ENCODE assay signal across 1 cellular context in the genomic region with DNA sequence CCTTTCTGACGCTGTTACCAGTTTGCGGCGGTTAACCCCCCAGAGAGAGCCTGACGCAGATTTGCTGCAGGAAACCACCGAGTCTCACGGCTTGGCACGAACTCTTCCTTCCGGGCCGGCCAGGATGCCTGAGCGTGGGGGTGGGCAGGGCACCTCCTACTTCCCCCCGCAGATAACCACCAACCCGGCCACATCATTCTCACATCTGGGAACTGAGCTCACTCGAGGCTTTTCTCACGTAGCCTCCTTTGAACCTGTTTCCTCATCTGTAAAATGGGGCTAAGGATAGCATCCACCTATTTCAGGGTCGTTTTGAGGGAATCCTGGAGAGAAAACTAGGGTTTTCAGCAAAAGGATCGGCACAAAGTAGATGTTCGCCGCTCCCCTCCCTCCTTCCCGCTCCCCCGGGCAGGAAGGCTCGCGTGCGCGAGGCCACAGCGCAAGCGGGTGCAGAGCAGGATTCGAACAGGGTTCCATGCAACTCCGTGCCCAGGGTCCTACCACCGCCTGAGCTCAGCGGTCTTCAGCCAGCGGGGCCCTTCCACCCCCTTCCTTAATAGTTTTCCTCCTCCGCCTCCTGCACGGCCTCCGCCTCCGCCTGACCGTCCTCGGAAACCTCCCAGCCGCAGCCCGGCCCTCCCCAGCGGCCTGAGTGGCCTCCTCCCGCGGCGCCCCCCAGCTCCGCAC.
A peak's percentile ranks its signal among the peaks of the same experiment; 100 is the strongest.
TF ChIP-seq lines count a peak whose summit lies in the region.

No MANE protein-coding gene starts in this region.

TF ChIP-seq in K562, 482 proteins besides CTCF, POLR2A, EP300 and RAD21 (continued from another document and continues in another):
- TF ChIP-seq RBFOX2 (IDR thresholded peaks at IDR 0.05; ENCODE audit: low read depth, low read length) (peak; percentile 97), RBM25 (IDR thresholded peaks at IDR 0.05; ENCODE audit: low read depth, low read length, severe bottlenecking) (peak; percentile 87), JUN (IDR thresholded peaks at IDR 0.05; ENCODE audit: borderline replicate concordance, low read depth, low read length) (peak; percentile 79; the same call in 1 of the 2 replicates), JUN (CRISPR knock-in tag; IDR thresholded peaks at IDR 0.05; ENCODE audit: borderline replicate concordance) (peak; percentile 87; the same call in 1 of the 2 replicates), CBX1 (IDR thresholded peaks at IDR 0.05; ENCODE audit: low read depth) (peak; percentile 96; the same call in 1 of the 2 replicates), MTA2 (IDR thresholded peaks at IDR 0.05; ENCODE audit: low read depth) (no peak), CXXC5 (CRISPR knock-in tag; IDR thresholded peaks at IDR 0.05) (peak; percentile 49), CREBBP (IDR thresholded peaks at IDR 0.05; ENCODE audit: low read depth, low read length) (no peak), U2AF2 (optimal IDR thresholded peaks at IDR 0.05; ENCODE audit: low read depth, low read length) (no peak), BCL6 (CRISPR knock-in tag; IDR thresholded peaks at IDR 0.05) (no peak), CHD1 (IDR thresholded peaks at IDR 0.05; ENCODE audit: low read length) (peak; percentile 96), CSDE1 (IDR thresholded peaks at IDR 0.05) (no peak), ELF4 (CRISPR knock-in tag; IDR thresholded peaks at IDR 0.05) (peak; percentile 77), SIN3A (IDR thresholded peaks at IDR 0.05; ENCODE audit: borderline replicate concordance in 2 of 2, control insufficient read depth in 1 of 2, low read depth in 2 of 2, low read length in 2 of 2) (no peak; a peak in 1 of 4 replicates), CHD2 (IDR thresholded peaks at IDR 0.05; ENCODE audit: low read depth, low read length) (no peak; the same call in 1 of the 2 replicates), TAF1 (IDR thresholded peaks at IDR 0.05; ENCODE audit: control insufficient read depth, extremely low read depth, insufficient read depth, low read length, severe bottlenecking) (no peak), SIN3B (IDR thresholded peaks at IDR 0.05; ENCODE audit: low read depth) (no peak), KDM4B (IDR thresholded peaks at IDR 0.05; ENCODE audit: borderline replicate concordance in 2 of 2, low read depth in 1 of 2) (peak in 1 of 2 experiments; percentile 46; a peak in 1 of 4 replicates), LARP7 (IDR thresholded peaks at IDR 0.05) (no peak), KDM1A (IDR thresholded peaks at IDR 0.05) (peak; percentile 90 to 94), ZNF311 (CRISPR knock-in tag; IDR thresholded peaks at IDR 0.05) (peak; percentile 58; the same call in 1 of the 2 replicates), PML (IDR thresholded peaks at IDR 0.05; ENCODE audit: low read length) (peak; percentile 30; the same call in 1 of the 2 replicates), CREM (IDR thresholded peaks at IDR 0.05; ENCODE audit: low read depth) (peak; percentile 78), HCFC1 (IDR thresholded peaks at IDR 0.05; ENCODE audit: low read depth, low read length) (no peak), MYC (IDR thresholded peaks at IDR 0.05; ENCODE audit: low read depth, low read length) (peak; percentile 44; the same call in 1 of the 2 replicates), MYC (CRISPR knock-in tag; IDR thresholded peaks at IDR 0.05; ENCODE audit: borderline replicate concordance, low read depth) (peak; percentile 93), SMARCE1 (IDR thresholded peaks at IDR 0.05) (peak; percentile 71), NCOA1 (IDR thresholded peaks at IDR 0.05; ENCODE audit: low read depth) (peak; percentile 71)
- TF ChIP-seq, protein P1, sequence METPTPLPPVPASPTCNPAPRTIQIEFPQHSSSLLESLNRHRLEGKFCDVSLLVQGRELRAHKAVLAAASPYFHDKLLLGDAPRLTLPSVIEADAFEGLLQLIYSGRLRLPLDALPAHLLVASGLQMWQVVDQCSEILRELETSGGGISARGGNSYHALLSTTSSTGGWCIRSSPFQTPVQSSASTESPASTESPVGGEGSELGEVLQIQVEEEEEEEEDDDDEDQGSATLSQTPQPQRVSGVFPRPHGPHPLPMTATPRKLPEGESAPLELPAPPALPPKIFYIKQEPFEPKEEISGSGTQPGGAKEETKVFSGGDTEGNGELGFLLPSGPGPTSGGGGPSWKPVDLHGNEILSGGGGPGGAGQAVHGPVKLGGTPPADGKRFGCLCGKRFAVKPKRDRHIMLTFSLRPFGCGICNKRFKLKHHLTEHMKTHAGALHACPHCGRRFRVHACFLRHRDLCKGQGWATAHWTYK (CRISPR knock-in tag; IDR thresholded peaks at IDR 0.05) = peak; percentile 72; the same call in 1 of the 2 replicates
- TF ChIP-seq, protein P2, sequence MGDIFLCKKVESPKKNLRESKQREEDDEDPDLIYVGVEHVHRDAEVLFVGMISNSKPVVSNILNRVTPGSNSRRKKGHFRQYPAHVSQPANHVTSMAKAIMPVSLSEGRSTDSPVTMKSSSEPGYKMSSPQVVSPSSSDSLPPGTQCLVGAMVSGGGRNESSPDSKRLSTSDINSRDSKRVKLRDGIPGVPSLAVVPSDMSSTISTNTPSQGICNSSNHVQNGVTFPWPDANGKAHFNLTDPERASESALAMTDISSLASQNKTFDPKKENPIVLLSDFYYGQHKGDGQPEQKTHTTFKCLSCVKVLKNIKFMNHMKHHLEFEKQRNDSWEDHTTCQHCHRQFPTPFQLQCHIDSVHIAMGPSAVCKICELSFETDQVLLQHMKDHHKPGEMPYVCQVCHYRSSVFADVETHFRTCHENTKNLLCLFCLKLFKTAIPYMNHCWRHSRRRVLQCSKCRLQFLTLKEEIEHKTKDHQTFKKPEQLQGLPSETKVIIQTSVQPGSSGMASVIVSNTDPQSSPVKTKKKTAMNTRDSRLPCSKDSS (IDR thresholded peaks at IDR 0.05; ENCODE audit: low read depth, partially characterized antibody) = no peak
- TF ChIP-seq, protein P3, sequence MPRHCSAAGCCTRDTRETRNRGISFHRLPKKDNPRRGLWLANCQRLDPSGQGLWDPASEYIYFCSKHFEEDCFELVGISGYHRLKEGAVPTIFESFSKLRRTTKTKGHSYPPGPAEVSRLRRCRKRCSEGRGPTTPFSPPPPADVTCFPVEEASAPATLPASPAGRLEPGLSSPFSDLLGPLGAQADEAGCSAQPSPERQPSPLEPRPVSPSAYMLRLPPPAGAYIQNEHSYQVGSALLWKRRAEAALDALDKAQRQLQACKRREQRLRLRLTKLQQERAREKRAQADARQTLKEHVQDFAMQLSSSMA (CRISPR knock-in tag; IDR thresholded peaks at IDR 0.05) = peak; percentile 93
- TF ChIP-seq, protein P4, sequence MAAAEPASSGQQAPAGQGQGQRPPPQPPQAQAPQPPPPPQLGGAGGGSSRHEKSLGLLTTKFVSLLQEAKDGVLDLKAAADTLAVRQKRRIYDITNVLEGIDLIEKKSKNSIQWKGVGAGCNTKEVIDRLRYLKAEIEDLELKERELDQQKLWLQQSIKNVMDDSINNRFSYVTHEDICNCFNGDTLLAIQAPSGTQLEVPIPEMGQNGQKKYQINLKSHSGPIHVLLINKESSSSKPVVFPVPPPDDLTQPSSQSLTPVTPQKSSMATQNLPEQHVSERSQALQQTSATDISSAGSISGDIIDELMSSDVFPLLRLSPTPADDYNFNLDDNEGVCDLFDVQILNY (CRISPR knock-in tag; IDR thresholded peaks at IDR 0.05) = no peak
- TF ChIP-seq, protein P5, sequence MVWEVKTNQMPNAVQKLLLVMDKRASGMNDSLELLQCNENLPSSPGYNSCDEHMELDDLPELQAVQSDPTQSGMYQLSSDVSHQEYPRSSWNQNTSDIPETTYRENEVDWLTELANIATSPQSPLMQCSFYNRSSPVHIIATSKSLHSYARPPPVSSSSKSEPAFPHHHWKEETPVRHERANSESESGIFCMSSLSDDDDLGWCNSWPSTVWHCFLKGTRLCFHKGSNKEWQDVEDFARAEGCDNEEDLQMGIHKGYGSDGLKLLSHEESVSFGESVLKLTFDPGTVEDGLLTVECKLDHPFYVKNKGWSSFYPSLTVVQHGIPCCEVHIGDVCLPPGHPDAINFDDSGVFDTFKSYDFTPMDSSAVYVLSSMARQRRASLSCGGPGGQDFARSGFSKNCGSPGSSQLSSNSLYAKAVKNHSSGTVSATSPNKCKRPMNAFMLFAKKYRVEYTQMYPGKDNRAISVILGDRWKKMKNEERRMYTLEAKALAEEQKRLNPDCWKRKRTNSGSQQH (CRISPR knock-in tag; IDR thresholded peaks at IDR 0.05) = peak; percentile 45
- TF ChIP-seq, protein P6, sequence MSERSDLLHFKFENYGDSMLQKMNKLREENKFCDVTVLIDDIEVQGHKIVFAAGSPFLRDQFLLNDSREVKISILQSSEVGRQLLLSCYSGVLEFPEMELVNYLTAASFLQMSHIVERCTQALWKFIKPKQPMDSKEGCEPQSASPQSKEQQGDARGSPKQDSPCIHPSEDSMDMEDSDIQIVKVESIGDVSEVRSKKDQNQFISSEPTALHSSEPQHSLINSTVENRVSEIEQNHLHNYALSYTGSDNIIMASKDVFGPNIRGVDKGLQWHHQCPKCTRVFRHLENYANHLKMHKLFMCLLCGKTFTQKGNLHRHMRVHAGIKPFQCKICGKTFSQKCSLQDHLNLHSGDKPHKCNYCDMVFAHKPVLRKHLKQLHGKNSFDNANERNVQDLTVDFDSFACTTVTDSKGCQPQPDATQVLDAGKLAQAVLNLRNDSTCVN (CRISPR knock-in tag; IDR thresholded peaks at IDR 0.05) = 0 out of 2 replicates have a peak, but pooled peaks have one; percentile 84
- TF ChIP-seq, protein P7, sequence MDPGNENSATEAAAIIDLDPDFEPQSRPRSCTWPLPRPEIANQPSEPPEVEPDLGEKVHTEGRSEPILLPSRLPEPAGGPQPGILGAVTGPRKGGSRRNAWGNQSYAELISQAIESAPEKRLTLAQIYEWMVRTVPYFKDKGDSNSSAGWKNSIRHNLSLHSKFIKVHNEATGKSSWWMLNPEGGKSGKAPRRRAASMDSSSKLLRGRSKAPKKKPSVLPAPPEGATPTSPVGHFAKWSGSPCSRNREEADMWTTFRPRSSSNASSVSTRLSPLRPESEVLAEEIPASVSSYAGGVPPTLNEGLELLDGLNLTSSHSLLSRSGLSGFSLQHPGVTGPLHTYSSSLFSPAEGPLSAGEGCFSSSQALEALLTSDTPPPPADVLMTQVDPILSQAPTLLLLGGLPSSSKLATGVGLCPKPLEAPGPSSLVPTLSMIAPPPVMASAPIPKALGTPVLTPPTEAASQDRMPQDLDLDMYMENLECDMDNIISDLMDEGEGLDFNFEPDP (CRISPR knock-in tag; IDR thresholded peaks at IDR 0.05) = 0 out of 2 replicates have a peak, but pooled peaks have one; percentile 42
- TF ChIP-seq, protein P8, sequence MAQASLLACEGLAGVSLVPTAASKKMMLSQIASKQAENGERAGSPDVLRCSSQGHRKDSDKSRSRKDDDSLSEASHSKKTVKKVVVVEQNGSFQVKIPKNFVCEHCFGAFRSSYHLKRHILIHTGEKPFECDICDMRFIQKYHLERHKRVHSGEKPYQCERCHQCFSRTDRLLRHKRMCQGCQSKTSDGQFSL (CRISPR knock-in tag; IDR thresholded peaks at IDR 0.05) = peak; percentile 73; the same call in 1 of the 2 replicates
- TF ChIP-seq, protein P8 (tag; IDR thresholded peaks at IDR 0.05) = no peak
- TF ChIP-seq, protein P9, sequence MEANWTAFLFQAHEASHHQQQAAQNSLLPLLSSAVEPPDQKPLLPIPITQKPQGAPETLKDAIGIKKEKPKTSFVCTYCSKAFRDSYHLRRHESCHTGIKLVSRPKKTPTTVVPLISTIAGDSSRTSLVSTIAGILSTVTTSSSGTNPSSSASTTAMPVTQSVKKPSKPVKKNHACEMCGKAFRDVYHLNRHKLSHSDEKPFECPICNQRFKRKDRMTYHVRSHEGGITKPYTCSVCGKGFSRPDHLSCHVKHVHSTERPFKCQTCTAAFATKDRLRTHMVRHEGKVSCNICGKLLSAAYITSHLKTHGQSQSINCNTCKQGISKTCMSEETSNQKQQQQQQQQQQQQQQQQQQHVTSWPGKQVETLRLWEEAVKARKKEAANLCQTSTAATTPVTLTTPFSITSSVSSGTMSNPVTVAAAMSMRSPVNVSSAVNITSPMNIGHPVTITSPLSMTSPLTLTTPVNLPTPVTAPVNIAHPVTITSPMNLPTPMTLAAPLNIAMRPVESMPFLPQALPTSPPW (CRISPR knock-in tag; IDR thresholded peaks at IDR 0.05) = peak; percentile 93
